In genomic region chr14:69287096-69287991, GRCh38 we compare ENCODE assay signal across 12 cellular contexts. TPM values are rescaled to one million over a fixed set of nuclear protein-coding genes. Genes with fewer than 3 reads are reported as not detected.
DNase-seq lines count a peak whose midpoint lies in the region; ATAC-seq and TF ChIP-seq lines count a peak whose summit lies in the region.
"Had no signal": no experiment of that assay in that cellular context is flagged by ENCODE, and none has a peak within 500 bp of the region (broad histone marks: within the 10 kb centered on the region; RNA-seq: fewer than 3 reads in every experiment).

No MANE protein-coding gene starts in this region.

- H3K9me3 ChIP-seq in OCI-LY7 (ENCODE audit: low read length), result no peaks in the 10 kb centered on the region
- no peaks in the 10 kb centered on the region for H3K9me3 ChIP-seq in psoas muscle
- H3K9me3 ChIP-seq: neutrophil had no signal

- H3K36me3 ChIP-seq in GM23338 (ENCODE audit: insufficient read depth), result no peaks in the 10 kb centered on the region
- no peaks in the 10 kb centered on the region for H3K36me3 ChIP-seq in OCI-LY7 (ENCODE audit: insufficient read depth, low read length)
- no peaks in the 10 kb centered on the region for H3K36me3 ChIP-seq in psoas muscle (ENCODE audit: insufficient read depth in 1 of 2, low read depth in 1 of 2)
- H3K36me3 ChIP-seq: neutrophil had no signal

- H3K79me2 ChIP-seq in GM23338 (replicated peaks; ENCODE audit: insufficient read depth) (no peaks in the 10 kb centered on the region), OCI-LY7 (ENCODE audit: insufficient read depth, low read depth, low read length) (no peaks in the 10 kb centered on the region)

- H3K9me3 Mint-ChIP-seq in GM23338 (no peaks in the 10 kb centered on the region), HFFc6 (no peaks in the 10 kb centered on the region)
- H3K9me3 Mint-ChIP-seq: activated T-helper 1 cell treated with anti-CD3 and anti-CD28 coated beads, Interleukin-12 subunit alpha, Interleukin-12 subunit beta, Interleukin-2, Interleukin-4 antibody, amounts not matched to agents 30 ng/mL and 10 ng/mL and 1 ng/mL, durations not matched to agents 14 hours and 24 hours and 36 hours had no signal

- no peaks in the 10 kb centered on the region for H3K36me3 Mint-ChIP-seq in GM23338 (ENCODE audit: low read depth)
- H3K36me3 Mint-ChIP-seq in HFFc6 (ENCODE audit: low read depth), result no peaks in the 10 kb centered on the region

- H4K20me1 ChIP-seq in GM23338 (replicated peaks; ENCODE audit: insufficient read depth), result no peaks in the 10 kb centered on the region
- H4K20me1 ChIP-seq in OCI-LY7 (ENCODE audit: insufficient read depth, low read length), result no peaks in the 10 kb centered on the region

- H3K4me1 Mint-ChIP-seq in GM23338, result peaks cover 14% of the 10 kb centered on the region
- H3K4me1 Mint-ChIP-seq in HFFc6 (ENCODE audit: low read depth), result peaks cover 8% of the 10 kb centered on the region

- H3K27me3 ChIP-seq in GM23338 (ENCODE audit: insufficient read depth) (no peaks in the 10 kb centered on the region), psoas muscle (ENCODE audit: insufficient read depth in 3 of 3, low read length in 2 of 3) (no peaks in the 10 kb centered on the region)

- no TSS peak for BruUV-seq in OCI-LY7 (replicated peaks; lab: Mats Ljungman, UMichigan)

- POLR2A ChIA-PET in OCI-LY7 (lab: Charles Lee), result no interaction called here

- DNase-seq in GM23338 (ENCODE audit: low spot score) (peak; percentile 62), OCI-LY7 (ENCODE audit: low spot score) (no peak), fibroblast of villous mesenchyme (ENCODE audit: low read depth) (peak; percentile 3), psoas muscle (no peak), HFFc6 (no peak), SKM-1 treated with dmso at 0.1 percent for 144 hours (lab: John Stamatoyannopoulos, UW; ENCODE audit: unreplicated experiment) (no peak)
- DNase-seq: DND-41, NCI-H526 treated with DMSO at 0.1 percent for 48 hours had no signal

- CTCF ChIA-PET in OCI-LY7 (lab: Charles Lee; ENCODE audit: unreplicated experiment), result interaction anchor here (0.9 kb wide), 1 partner anchor 11 kb away, joined by 4 read pairs; no protein-coding TSS in a partner anchor

- WGBS in psoas muscle, 3 donors, result 70 to 73% (median 70%) methylated on average over 9 of the region's 9 CpGs

- intact Hi-C loops in OCI-LY7 (cut with micrococcal nuclease; ENCODE audit: unreplicated experiment) (no loop called here), psoas muscle (cut with DNase I) (no loop called here)

- no peak overlapping the region for H3K4me3 Mint-ChIP-seq in GM23338
- no peak overlapping the region for H3K4me3 Mint-ChIP-seq in HFFc6
- H3K4me3 Mint-ChIP-seq: activated T-helper 1 cell treated with anti-CD3 and anti-CD28 coated beads, Interleukin-12 subunit alpha, Interleukin-12 subunit beta, Interleukin-2, Interleukin-4 antibody, amounts not matched to agents 30 ng/mL and 10 ng/mL and 1 ng/mL, durations not matched to agents 14 hours and 24 hours and 36 hours had no signal

- TF ChIP-seq CTCF in GM23338 (conservative IDR thresholded peaks at IDR 0.05; ENCODE audit: low read depth in 2 of 2) (peak in 1 of 2 experiments; percentile 51; a peak in 3 of 4 replicates), OCI-LY7 (conservative IDR thresholded peaks at IDR 0.05; ENCODE audit: low read length) (peak; percentile 48), fibroblast of villous mesenchyme (IDR thresholded peaks at IDR 0.05; ENCODE audit: insufficient read depth, low read depth, low read length) (no peak), psoas muscle (IDR thresholded peaks at IDR 0.05) (no peak), HFFc6 (IDR thresholded peaks at IDR 0.05) (no peak)

- ATAC-seq in GM23338 (peak; percentile 73), psoas muscle (peak in 1 of 4 donors; percentile 12), HG02884 (IDR thresholded peaks at IDR 0.05; ENCODE audit: unreplicated experiment) (no peak), HG02885 (IDR thresholded peaks at IDR 0.05; ENCODE audit: poor library complexity, unreplicated experiment) (no peak)

- peak overlapping the region; percentile 43; the same call in 1 of the 2 replicates for H2AFZ ChIP-seq in GM23338
- H2AFZ ChIP-seq in OCI-LY7 (ENCODE audit: low read length), result no peak overlapping the region

- H3K27ac Mint-ChIP-seq in GM23338 (peak overlapping the region; percentile 82), HFFc6 (no peak overlapping the region)
- H3K27ac Mint-ChIP-seq: activated T-helper 1 cell treated with anti-CD3 and anti-CD28 coated beads, Interleukin-12 subunit alpha, Interleukin-12 subunit beta, Interleukin-2, Interleukin-4 antibody, amounts not matched to agents 30 ng/mL and 10 ng/mL and 1 ng/mL, durations not matched to agents 14 hours and 24 hours and 36 hours had no signal

- H3K4me3 ChIP-seq in GM23338 (no peak overlapping the region), OCI-LY7 (ENCODE audit: low read depth, low read length, poor library complexity, severe bottlenecking) (no peak overlapping the region), fibroblast of villous mesenchyme (ENCODE audit: low read depth, low read length) (no peak overlapping the region), psoas muscle (no peak overlapping the region)

- H3K4me1 ChIP-seq in GM23338 (ENCODE audit: insufficient read depth), result no peaks in the 10 kb centered on the region
- H3K4me1 ChIP-seq in OCI-LY7 (ENCODE audit: insufficient read depth, low read length, poor library complexity, severe bottlenecking), result no peaks in the 10 kb centered on the region
- H3K4me1 ChIP-seq in psoas muscle, result no peaks in the 10 kb centered on the region

- no peaks in the 10 kb centered on the region for H3F3A ChIP-seq in GM23338 (replicated peaks; ENCODE audit: low read depth)

- H3K4me2 ChIP-seq in GM23338 (no peak overlapping the region), OCI-LY7 (ENCODE audit: low read length) (no peak overlapping the region)

- no peaks in the 10 kb centered on the region for H3K9me2 ChIP-seq in GM23338 (ENCODE audit: insufficient read depth)
- H3K9me2 ChIP-seq in OCI-LY7 (ENCODE audit: insufficient read depth, low read length), result no peaks in the 10 kb centered on the region

- H3K27me3 Mint-ChIP-seq in GM23338 (ENCODE audit: insufficient read depth, low read depth, poor library complexity) (peaks cover 5% of the 10 kb centered on the region), HFFc6 (ENCODE audit: insufficient read depth) (peaks cover 20% of the 10 kb centered on the region)

- H3K27ac ChIP-seq in GM23338 (ENCODE audit: low read depth) (no peak overlapping the region), OCI-LY7 (ENCODE audit: low read depth, low read length, poor library complexity, severe bottlenecking) (no peak overlapping the region), psoas muscle (peak overlapping the region; percentile 31)
- H3K27ac ChIP-seq: neutrophil had no signal

RNA-seq across cellular contexts. Expression of gene GALNT16, which starts 27.4 kb away (rescaled TPM):
- total RNA-seq in GM23338 (2014; rRNA removed; shearing (Covaris generic)), result 2.9 and 5.3 TPM in 2 replicates
- polyA plus RNA-seq in GM23338 (2016; fragmentation: Nextera tagmentation; extraction: Ambion mirVana) (0.90 and 1.5 TPM in 2 replicates), psoas muscle (1 to 10 TPM in 1 of 3 donors, under 1 TPM in 2; 0.83 to 1.4 (median 0.95) TPM)
- 0.05 and 0.09 TPM in 2 replicates for total RNA-seq in OCI-LY7 (2014; rRNA removed; shearing (Covaris generic))
- total RNA-seq in OCI-LY7 (2022) (0.30 TPM in 1 of 2 replicates, not detected in the other), fibroblast of villous mesenchyme (under 0.01 TPM in 2 replicates), psoas muscle (1 to 10 TPM; 1.7 to 2.6 (median 2.4) TPM)
- total RNA-seq in HFFc6 (2021; fragmentation: NEBNext Ultra II Directional; extraction: Animal tissue kit (Norgen Biotek cat#: 25700)), result under 1 TPM; 0.11 to 0.38 (median 0.24) TPM

Comparison
In these comparisons a context has a peak if more than half of its experiments do, and no peak if none do; other contexts are left out.
1. DNase-seq: peak in GM23338 (single experiment) and fibroblast of villous mesenchyme (single experiment); none in OCI-LY7 (single experiment), psoas muscle (0 of 2), HFFc6 (single experiment) and SKM-1 treated with dmso at 0.1 percent for 144 hours (single experiment).